ENCODE assay signal across 14 cellular contexts in genomic region chr1:158329807-158330206, GRCh38. TPM values are rescaled to one million over a fixed set of nuclear protein-coding genes. Genes with fewer than 3 reads are reported as not detected.
DNase-seq lines count a peak whose midpoint lies in the region; ATAC-seq lines count a peak whose summit lies in the region.
"Had no signal": no experiment of that assay in that cellular context is flagged by ENCODE, and none has a peak within 500 bp of the region (broad histone marks: within the 10 kb centered on the region; RNA-seq: fewer than 3 reads in every experiment).

No MANE protein-coding gene starts in this region.

- H3K4me3 Mint-ChIP-seq in activated T-cell treated with anti-CD3 and anti-CD28 coated beads, Interleukin-2, amount 50 U/mL, for 4 hours: no peak overlapping the region
- H3K4me3 Mint-ChIP-seq: CD4-positive, alpha-beta memory T cell had no signal

- H3K4me1 Mint-ChIP-seq in activated T-cell treated with anti-CD3 and anti-CD28 coated beads, Interleukin-2, amount 50 U/mL, for 4 hours (ENCODE audit: low read depth): peaks cover 6% of the 10 kb centered on the region

- H3K36me3 Mint-ChIP-seq in activated T-cell treated with anti-CD3 and anti-CD28 coated beads, Interleukin-2, amount 50 U/mL, for 4 hours (ENCODE audit: insufficient read depth): no peaks in the 10 kb centered on the region
- H3K36me3 Mint-ChIP-seq: CD4-positive, alpha-beta memory T cell had no signal

- DNase-seq in activated T-cell treated with anti-CD3 and anti-CD28 coated beads for 48 hours (ENCODE audit: low read depth): peak; percentile 6
- DNase-seq in activated T-cell treated with anti-CD3 and anti-CD28 coated beads, Interleukin-2, amount 50 U/mL, for 4 hours: no peak
- peak; percentile 17 to 47 for DNase-seq in Kasumi-1 (lab: John Stamatoyannopoulos, UW)
- peak; percentile 13 to 22 for DNase-seq in activated CD4-positive, alpha-beta T cell treated with anti-CD3 and anti-CD28 coated beads, Interleukin-2, amount 50 U/mL, for 48 hours
- peak; percentile 35 for DNase-seq in renal cortical epithelial cell (ENCODE audit: low read depth)
- no peak for DNase-seq in cortex of kidney (lab: John Stamatoyannopoulos, UW)
- DNase-seq: foreskin melanocyte; NCI-H2029 treated with DMSO at 0.1 percent for 48 hours; stimulated activated CD4-positive, alpha-beta T cell treated with anti-CD3 and anti-CD28 coated beads, Interleukin-4, amount 100 ng/mL, for 4 hours; uterus had no signal

- ATAC-seq in activated T-cell treated with anti-CD3 and anti-CD28 coated beads, Interleukin-2, amount 50 U/mL, for 4 hours: no peak
- ATAC-seq in HG02759 (IDR thresholded peaks at IDR 0.05; ENCODE audit: unreplicated experiment) (no peak), GM21786 (IDR thresholded peaks at IDR 0.05; ENCODE audit: unreplicated experiment) (no peak)

- peaks cover 10% of the 10 kb centered on the region for H3K27me3 Mint-ChIP-seq in activated T-cell treated with anti-CD3 and anti-CD28 coated beads, Interleukin-2, amount 50 U/mL, for 4 hours (ENCODE audit: low read depth)

- no peaks in the 10 kb centered on the region for H3K9me3 Mint-ChIP-seq in activated T-cell treated with anti-CD3 and anti-CD28 coated beads, Interleukin-2, amount 50 U/mL, for 4 hours
- H3K9me3 Mint-ChIP-seq: CD4-positive, alpha-beta memory T cell had no signal

RNA-seq across cellular contexts. Expression of gene CD1B, which starts 1.5 kb away (rescaled TPM):
- not detected for total RNA-seq in activated T-cell treated with anti-CD3 and anti-CD28 coated beads, Interleukin-2, amount 50 U/mL, for 4 hours
- total RNA-seq in renal cortical epithelial cell: not detected in 2 replicates
- total RNA-seq: aorta; CD4-positive, alpha-beta memory T cell; uterus had no signal

RNA-seq across cellular contexts. Expression of gene CD1E, which starts 23.9 kb away (rescaled TPM):
- total RNA-seq in activated T-cell treated with anti-CD3 and anti-CD28 coated beads, Interleukin-2, amount 50 U/mL, for 4 hours: not detected
- total RNA-seq in renal cortical epithelial cell: not detected in 2 replicates
- total RNA-seq: aorta; CD4-positive, alpha-beta memory T cell had no signal

RNA-seq across cellular contexts. Expression of gene CD1C, which starts 40.1 kb away (rescaled TPM):
- under 1 TPM; 0.35 to 0.61 (median 0.49) TPM for total RNA-seq in activated T-cell treated with anti-CD3 and anti-CD28 coated beads, Interleukin-2, amount 50 U/mL, for 4 hours
- total RNA-seq in renal cortical epithelial cell: not detected in 2 replicates
- total RNA-seq: CD4-positive, alpha-beta memory T cell had no signal

Comparison
In these comparisons a context has a peak if more than half of its experiments do, and no peak if none do; other contexts are left out.
1. DNase-seq: peak in activated T-cell treated with anti-CD3 and anti-CD28 coated beads for 48 hours (single experiment), Kasumi-1 (2 of 2), activated CD4-positive, alpha-beta T cell treated with anti-CD3 and anti-CD28 coated beads, Interleukin-2, amount 50 U/mL, for 48 hours (2 of 2) and renal cortical epithelial cell (single experiment); none in activated T-cell treated with anti-CD3 and anti-CD28 coated beads, Interleukin-2, amount 50 U/mL, for 4 hours (single experiment) and cortex of kidney (single experiment).